19 cellular contexts compared by ENCODE assay signal in the genomic region with DNA sequence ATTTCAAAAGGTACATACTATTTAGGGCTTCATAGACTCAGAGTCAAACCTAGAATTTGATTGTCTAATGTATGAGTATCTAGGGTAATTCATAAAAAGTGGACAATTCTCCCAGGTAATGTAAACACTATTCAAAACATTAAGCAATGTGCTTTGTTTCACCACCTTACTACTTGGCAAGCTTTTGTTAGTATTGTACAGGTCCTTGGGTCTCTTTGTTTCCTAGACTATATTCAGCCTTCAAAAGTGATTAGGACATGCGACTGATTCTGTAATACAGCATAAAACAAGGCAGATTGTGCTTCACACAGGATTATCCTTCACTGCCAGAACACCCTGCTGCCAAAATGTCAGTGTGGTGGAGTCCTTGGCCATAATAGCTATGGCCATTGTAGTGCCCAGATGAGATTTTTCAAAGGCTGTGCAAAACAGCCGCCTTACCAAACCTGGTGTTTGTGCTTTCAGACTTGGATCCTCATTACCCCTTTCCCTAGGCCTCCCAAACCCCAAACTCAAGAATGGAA.
A peak's percentile ranks its signal among the peaks of the same experiment; 100 is the strongest.
DNase-seq lines count a peak whose midpoint lies in the region; ATAC-seq lines count a peak whose summit lies in the region.
"Had no signal": no experiment of that assay in that cellular context is flagged by ENCODE, and none has a peak within 500 bp of the region (broad histone marks: within the 10 kb centered on the region; RNA-seq: fewer than 3 reads in every experiment).

No MANE protein-coding gene starts in this region.

- H3K9me3 Mint-ChIP-seq in immature natural killer cell = no peaks in the 10 kb centered on the region
- no peaks in the 10 kb centered on the region for H3K9me3 Mint-ChIP-seq in stimulated activated naive CD8-positive, alpha-beta T cell treated with anti-CD3 and anti-CD28 coated beads, Interleukin-15, amount 100 ng/mL, for 72 hours
- H3K9me3 Mint-ChIP-seq: CD8-positive, alpha-beta T cell; T-cell had no signal

- DNase-seq in NCI-H2081 (lab: John Stamatoyannopoulos, UW) (peak; percentile 3 to 22), NCI-H2081 treated with DMSO at 0.1 percent for 48 hours (lab: John Stamatoyannopoulos, UW) (no peak), NCI-H748 (lab: John Stamatoyannopoulos, UW; ENCODE audit: unreplicated experiment) (peak; percentile 40), cerebellar cortex (ENCODE audit: low spot score) (peak; percentile 85), immature natural killer cell (no peak)
- DNase-seq in stimulated activated naive CD8-positive, alpha-beta T cell treated with anti-CD3 and anti-CD28 coated beads, Interleukin-15, amount 100 ng/mL, for 72 hours = no peak
- no peak for DNase-seq in activated CD4-positive, alpha-beta T cell treated with anti-CD3 and anti-CD28 coated beads, Interleukin-2, amount 50 U/mL, for 4 hours
- DNase-seq: AML-193; CD8-positive, alpha-beta T cell; DMS153; KG1; NCI-H1092 treated with DMSO at 0.1 percent for 48 hours; NCI-H1436 treated with DMSO at 0.1 percent for 48 hours; NCI-H2107; NCI-H226; Peyer's patch; SJCRH30; T-cell had no signal

- no peak overlapping the region for H3K4me3 Mint-ChIP-seq in immature natural killer cell
- no peak overlapping the region for H3K4me3 Mint-ChIP-seq in stimulated activated naive CD8-positive, alpha-beta T cell treated with anti-CD3 and anti-CD28 coated beads, Interleukin-15, amount 100 ng/mL, for 72 hours
- H3K4me3 Mint-ChIP-seq: CD8-positive, alpha-beta T cell; T-cell had no signal

- no peaks in the 10 kb centered on the region for H3K4me1 Mint-ChIP-seq in immature natural killer cell
- peaks cover 6% of the 10 kb centered on the region for H3K4me1 Mint-ChIP-seq in stimulated activated naive CD8-positive, alpha-beta T cell treated with anti-CD3 and anti-CD28 coated beads, Interleukin-15, amount 100 ng/mL, for 72 hours
- H3K4me1 Mint-ChIP-seq: T-cell had no signal

- H3K4me1 ChIP-seq in rectal smooth muscle tissue (ENCODE audit: control insufficient read depth, insufficient read depth, low read length) = peaks cover 8% of the 10 kb centered on the region

- no peak overlapping the region for H3K4me3 ChIP-seq in rectal smooth muscle tissue (ENCODE audit: low read length)
- H3K4me3 ChIP-seq: Peyer's patch, SJCRH30 had no signal

- H3K27ac ChIP-seq in rectal smooth muscle tissue (ENCODE audit: low read depth, low read length) = peak overlapping the region; percentile 41
- H3K27ac ChIP-seq: Peyer's patch, SJCRH30 had no signal

- H3K9ac ChIP-seq in rectal smooth muscle tissue (ENCODE audit: low read length) = no peak overlapping the region

- peaks cover 0 to 2% (median 0%) of the 10 kb centered on the region in 3 donors for H3K27me3 Mint-ChIP-seq in immature natural killer cell (ENCODE audit: low read depth in 3 of 3)
- peaks cover 18% of the 10 kb centered on the region for H3K27me3 Mint-ChIP-seq in stimulated activated naive CD8-positive, alpha-beta T cell treated with anti-CD3 and anti-CD28 coated beads, Interleukin-15, amount 100 ng/mL, for 72 hours

- H3K36me3 ChIP-seq in rectal smooth muscle tissue (ENCODE audit: control insufficient read depth, insufficient read depth, low read length) = no peaks in the 10 kb centered on the region
- H3K36me3 ChIP-seq: Peyer's patch, SJCRH30 had no signal

- no peaks in the 10 kb centered on the region for H3K36me3 Mint-ChIP-seq in immature natural killer cell
- H3K36me3 Mint-ChIP-seq: CD8-positive, alpha-beta T cell; T-cell had no signal

- H3K27me3 ChIP-seq in rectal smooth muscle tissue (ENCODE audit: control insufficient read depth, insufficient read depth, low read length) = no peaks in the 10 kb centered on the region
- H3K27me3 ChIP-seq: Peyer's patch, SJCRH30 had no signal

- H3K27ac Mint-ChIP-seq in immature natural killer cell = no peak overlapping the region
- H3K27ac Mint-ChIP-seq in stimulated activated naive CD8-positive, alpha-beta T cell treated with anti-CD3 and anti-CD28 coated beads, Interleukin-15, amount 100 ng/mL, for 72 hours = no peak overlapping the region
- H3K27ac Mint-ChIP-seq: CD8-positive, alpha-beta T cell; T-cell had no signal

- ATAC-seq in stimulated activated naive CD8-positive, alpha-beta T cell treated with anti-CD3 and anti-CD28 coated beads, Interleukin-15, amount 100 ng/mL, for 72 hours = no peak
- ATAC-seq: CD8-positive, alpha-beta T cell; T-cell had no signal

Comparison
In these comparisons a context has a peak if more than half of its experiments do, and no peak if none do; other contexts are left out.
1. DNase-seq: peak in NCI-H2081 (2 of 2), NCI-H748 (single experiment) and cerebellar cortex (single experiment); none in NCI-H2081 treated with DMSO at 0.1 percent for 48 hours (single experiment), immature natural killer cell (0 of 3), stimulated activated naive CD8-positive, alpha-beta T cell treated with anti-CD3 and anti-CD28 coated beads, Interleukin-15, amount 100 ng/mL, for 72 hours (0 of 2) and activated CD4-positive, alpha-beta T cell treated with anti-CD3 and anti-CD28 coated beads, Interleukin-2, amount 50 U/mL, for 4 hours (0 of 2).